ENCODE assay signal across 12 cellular contexts in genomic region chr20:14830466-14830865, GRCh38.
DNase-seq lines count a peak whose midpoint lies in the region; ATAC-seq lines count a peak whose summit lies in the region.
"Had no signal": no experiment of that assay in that cellular context is flagged by ENCODE, and none has a peak within 500 bp of the region (broad histone marks: within the 10 kb centered on the region; RNA-seq: fewer than 3 reads in every experiment).

No MANE protein-coding gene starts in this region.

- no peak overlapping the region for H4K91ac ChIP-seq in mesenchymal stem cell (ENCODE audit: low read length)

- H3K4me2 ChIP-seq in mesenchymal stem cell (ENCODE audit: low read length, poor library complexity, severe bottlenecking), result no peak overlapping the region

- H2BK12ac ChIP-seq in mesenchymal stem cell (ENCODE audit: low read length in 2 of 2), result no peak overlapping the region

- no peak overlapping the region for H2AK5ac ChIP-seq in mesenchymal stem cell (ENCODE audit: low read length, severe bottlenecking)

- no peak overlapping the region for H3K4ac ChIP-seq in mesenchymal stem cell (ENCODE audit: low read depth in 1 of 2, low read length in 2 of 2)

- ATAC-seq in GM18861 (IDR thresholded peaks at IDR 0.05; ENCODE audit: unreplicated experiment) (peak; percentile 64), GM21528 (IDR thresholded peaks at IDR 0.05; ENCODE audit: low FRiP score, unreplicated experiment) (peak; percentile 77), HG03139 (IDR thresholded peaks at IDR 0.05; ENCODE audit: unreplicated experiment) (peak; percentile 67)
- ATAC-seq: foreskin keratinocyte, mucosa of descending colon had no signal

- no peak overlapping the region for H3K23ac ChIP-seq in mesenchymal stem cell (ENCODE audit: low read length in 2 of 2)

- H4K8ac ChIP-seq in mesenchymal stem cell (ENCODE audit: low read length), result no peak overlapping the region

- H2BK120ac ChIP-seq in mesenchymal stem cell (ENCODE audit: low read depth, low read length), result no peak overlapping the region

- no peaks in the 10 kb centered on the region for H3K36me3 ChIP-seq in mesenchymal stem cell (ENCODE audit: control insufficient read depth in 1 of 2, insufficient read depth in 2 of 2, low read depth in 1 of 2, low read length in 2 of 2)
- H3K36me3 ChIP-seq: cardiac muscle cell had no signal

- no peak overlapping the region for H2BK5ac ChIP-seq in mesenchymal stem cell (ENCODE audit: low read depth, low read length, poor library complexity, severe bottlenecking)

- H3K79me1 ChIP-seq in mesenchymal stem cell (replicated peaks; ENCODE audit: low read length, poor library complexity, severe bottlenecking), result no peaks in the 10 kb centered on the region

- no peak overlapping the region for H3K9ac ChIP-seq in mesenchymal stem cell (ENCODE audit: low read length)

- H2BK15ac ChIP-seq in mesenchymal stem cell (ENCODE audit: low read depth, poor library complexity, severe bottlenecking), result no peak overlapping the region

- no peak overlapping the region for H3K27ac ChIP-seq in mesenchymal stem cell (ENCODE audit: low read length, poor library complexity, severe bottlenecking)
- H3K27ac ChIP-seq: cardiac muscle cell, foreskin keratinocyte had no signal

- DNase-seq in NCI-H748 treated with DMSO at 0.1 percent for 48 hours (lab: John Stamatoyannopoulos, UW) (peak; percentile 86), NCI-H526 treated with DMSO at 0.1 percent for 48 hours (lab: John Stamatoyannopoulos, UW) (no peak), NCI-H2227 (lab: John Stamatoyannopoulos, UW; ENCODE audit: unreplicated experiment) (no peak), mesenchymal stem cell (no peak), HuH-7.5 (ENCODE audit: low spot score) (no peak)
- DNase-seq: activated CD8-positive, alpha-beta memory T cell treated with anti-CD3 and anti-CD28 coated beads, Interleukin-2, amount 50 U/mL, for 48 hours; mucosa of descending colon had no signal

- 94% methylated on average over 2 of the region's 2 CpGs for WGBS in mesenchymal stem cell

- no peak overlapping the region for H3K14ac ChIP-seq in mesenchymal stem cell (ENCODE audit: low read length in 2 of 2)

- no peak overlapping the region for H3K4me3 ChIP-seq in mesenchymal stem cell (ENCODE audit: insufficient read depth in 1 of 2, low read depth in 1 of 2, low read length in 2 of 2)
- H3K4me3 ChIP-seq: cardiac muscle cell, mucosa of descending colon had no signal

- no peaks in the 10 kb centered on the region for H3K9me3 ChIP-seq in mesenchymal stem cell (ENCODE audit: control insufficient read depth, low read length)
- H3K9me3 ChIP-seq: mucosa of descending colon had no signal

- no peaks in the 10 kb centered on the region for H3K4me1 ChIP-seq in mesenchymal stem cell (ENCODE audit: control insufficient read depth, insufficient read depth, low read depth, low read length)

- no peak overlapping the region for H2AFZ ChIP-seq in mesenchymal stem cell (ENCODE audit: low read depth, low read length)

- H3K27me3 ChIP-seq in mesenchymal stem cell (ENCODE audit: control insufficient read depth in 1 of 2, insufficient read depth in 1 of 2, low read length in 2 of 2), result no peaks in the 10 kb centered on the region
- H3K27me3 ChIP-seq: cardiac muscle cell, foreskin keratinocyte had no signal

- H3K18ac ChIP-seq in mesenchymal stem cell (ENCODE audit: low read depth in 1 of 2, low read length in 2 of 2), result no peak overlapping the region
